In genomic region chr16:47460755-47461597, GRCh38 we compare ENCODE assay signal across 8 cellular contexts. TPM values are rescaled to one million over a fixed set of nuclear protein-coding genes. Genes with fewer than 3 reads are reported as not detected.
DNase-seq lines count a peak whose midpoint lies in the region; ATAC-seq, FAIRE-seq and TF ChIP-seq lines count a peak whose summit lies in the region.

Gene ITFG1 (minus strand): TSS chr16:47461063. CDS start chr16:47461045, 18 bp downstream.
Gene PHKB (plus strand): TSS chr16:47461331. CDS start chr16:47461351, 20 bp downstream.

- H3K4me2 ChIP-seq in OCI-LY1 (ENCODE audit: low read length): peak within 1 kb of the TSS; percentile 88
- peak within 1 kb of the TSS; percentile 97 for H3K4me2 ChIP-seq in endothelial cell of umbilical vein (ENCODE audit: insufficient read depth, low read length)

- H3K27me3 ChIP-seq in OCI-LY1 (ENCODE audit: insufficient read depth, low read length): no peaks in the 10 kb centered on the region
- no peaks in the 10 kb centered on the region for H3K27me3 ChIP-seq in endothelial cell of umbilical vein (ENCODE audit: control insufficient read depth in 2 of 2, insufficient read depth in 2 of 2, low read length in 2 of 2)

- H3K36me3 ChIP-seq in OCI-LY1 (ENCODE audit: insufficient read depth, low read length) (peaks cover 37% of the 10 kb centered on the region; the same call in 1 of the 2 replicates), endothelial cell of umbilical vein (ENCODE audit: control insufficient read depth in 2 of 2, extremely low read depth in 1 of 2, insufficient read depth in 2 of 2, low read length in 2 of 2) (no peaks in the 10 kb centered on the region)

- H3F3A ChIP-seq in OCI-LY1 (ENCODE audit: insufficient read depth, low read length): peaks cover 6% of the 10 kb centered on the region; the same call in 1 of the 2 replicates

- BruUV-seq in endothelial cell of umbilical vein (replicated peaks; lab: Mats Ljungman, UMichigan): no TSS peak

- POLR2A ChIA-PET in endothelial cell of umbilical vein (lab: Charles Lee): interaction anchor here (0.9 kb wide), 2 partner anchors 10 to 316 kb away, joined by 3 read pairs; no protein-coding TSS in a partner anchor

- no peaks in the 10 kb centered on the region for H3K9me1 ChIP-seq in endothelial cell of umbilical vein (replicated peaks; ENCODE audit: control insufficient read depth, extremely low read depth, insufficient read depth, low read length)

- H4K20me1 ChIP-seq in OCI-LY1 (ENCODE audit: insufficient read depth, low read length) (no peaks in the 10 kb centered on the region), endothelial cell of umbilical vein (replicated peaks; ENCODE audit: control insufficient read depth, extremely low read depth, insufficient read depth, low read length) (no peaks in the 10 kb centered on the region)

- H3K4me1 ChIP-seq in OCI-LY1 (ENCODE audit: insufficient read depth, low read length, severe bottlenecking): peaks cover 64% of the 10 kb centered on the region
- peaks cover 31% of the 10 kb centered on the region for H3K4me1 ChIP-seq in endothelial cell of umbilical vein (ENCODE audit: control insufficient read depth, extremely low read depth, insufficient read depth, low read length)

- peak within 1 kb of the TSS; percentile 96 for H3K27ac ChIP-seq in OCI-LY1 (ENCODE audit: low read depth, low read length, poor library complexity, severe bottlenecking)
- H3K27ac ChIP-seq in endothelial cell of umbilical vein (ENCODE audit: insufficient read depth, low read depth, low read length): peak within 1 kb of the TSS; percentile 99

- peak; percentile 59 for FAIRE-seq in endothelial cell of umbilical vein (lab: Jason Lieb, UNC)

- CTCF ChIA-PET in endothelial cell of umbilical vein (lab: Charles Lee): interaction anchor here (1.0 to 2.3 kb wide), 7 partner anchors 9 to 704 kb away, joined by 3 to 10 read pairs (median 7); partner anchors contain the start of gene NETO2

- H3K4me3 ChIP-seq in OCI-LY1 (ENCODE audit: low read depth, low read length, poor library complexity, severe bottlenecking): peak within 1 kb of the TSS; percentile 73
- H3K4me3 ChIP-seq in endothelial cell of umbilical vein (replicated peaks in 1 of 3; ENCODE audit: insufficient read depth in 1 of 3, low read depth in 1 of 3, low read length in 3 of 3): peak within 1 kb of the TSS; percentile 67 to 99 (median 77)

- H3K9me2 ChIP-seq in OCI-LY1 (ENCODE audit: low read depth, low read length): no peaks in the 10 kb centered on the region

- H3K79me2 ChIP-seq in OCI-LY1 (ENCODE audit: insufficient read depth, low read length): peaks cover 70% of the 10 kb centered on the region
- peaks cover 20% of the 10 kb centered on the region for H3K79me2 ChIP-seq in endothelial cell of umbilical vein (ENCODE audit: control insufficient read depth, insufficient read depth, low read length)

- DNase-seq in D341Med (ENCODE audit: low spot score) (peak; percentile 94), HT1080 (ENCODE audit: low read depth) (peak; percentile 92), activated T-cell treated with anti-CD3 and anti-CD28 coated beads for 1 hour (ENCODE audit: low read depth) (peak; percentile 93), endothelial cell of umbilical vein (ENCODE audit: low read depth, low spot score) (peak; percentile 90), midbrain (lab: John Stamatoyannopoulos, UW) (peak; percentile 90)
- DNase-seq in stimulated activated CD8-positive, alpha-beta memory T cell treated with anti-CD3 and anti-CD28 coated beads, Interleukin-15, amount 100 ng/mL, for 48 hours (ENCODE audit: low read depth in 2 of 2): peak; percentile 93 to 94

- intact Hi-C loops in endothelial cell of umbilical vein (cut with micrococcal nuclease): loop anchor here (1.0 to 10.0 kb wide), 6 partner anchors 181 to 696 kb away; partner anchors contain the start of genes ABCC12 and NETO2

- TF ChIP-seq CTCF in OCI-LY1 (IDR thresholded peaks at IDR 0.05; ENCODE audit: low read length) (no peak), endothelial cell of umbilical vein (IDR thresholded peaks at IDR 0.05; ENCODE audit: extremely low read depth in 1 of 2, insufficient read depth in 1 of 2, low read depth in 1 of 2, low read length in 2 of 2) (no peak)

- peak within 1 kb of the TSS; percentile 75 for H3K9ac ChIP-seq in OCI-LY1 (ENCODE audit: low read length)
- H3K9ac ChIP-seq in endothelial cell of umbilical vein (replicated peaks; ENCODE audit: extremely low read depth, insufficient read depth, low read length): peak within 1 kb of the TSS; percentile 97

- ATAC-seq in GM21367 (IDR thresholded peaks at IDR 0.05; ENCODE audit: unreplicated experiment): peak; percentile 59

- TF ChIP-seq POLR2A in endothelial cell of umbilical vein (IDR thresholded peaks at IDR 0.05; ENCODE audit: low read depth, low read length): peak; percentile 82

- no peaks in the 10 kb centered on the region for H3K9me3 ChIP-seq in OCI-LY1 (ENCODE audit: low read length)
- H3K9me3 ChIP-seq in endothelial cell of umbilical vein (replicated peaks; ENCODE audit: control insufficient read depth, insufficient read depth, low read length): no peaks in the 10 kb centered on the region

- dilution Hi-C loops in endothelial cell of umbilical vein (cut with MboI; ENCODE audit: extremely low pct_ligation_motif_present, low sequenced_read_pairs): no loop called here

- H2AFZ ChIP-seq in OCI-LY1 (ENCODE audit: low read length) (no peak within 1 kb of the TSS), endothelial cell of umbilical vein (ENCODE audit: low read depth, low read length) (peak within 1 kb of the TSS; percentile 94)

TF ChIP-seq in endothelial cell of umbilical vein, 7 proteins besides CTCF, POLR2A, EP300 and RAD21:
- no peak for TF ChIP-seq JUN (IDR thresholded peaks at IDR 0.05; ENCODE audit: borderline replicate concordance, insufficient read depth, insufficient read length, low read depth)
- no peak for TF ChIP-seq FOS (IDR thresholded peaks at IDR 0.05; ENCODE audit: borderline replicate concordance, insufficient read depth, low read length)
- TF ChIP-seq POLR2AphosphoS5 (IDR thresholded peaks at IDR 0.05; ENCODE audit: insufficient read depth, low read depth, low read length): peak; percentile 83

RNA-seq across cellular contexts. Expression of gene ITFG1, which starts in this region (rescaled TPM):
- total RNA-seq in HT1080 (2014; rRNA removed; shearing (Covaris generic)): 26.9 and 34.4 TPM in 2 replicates
- polyA plus RNA-seq in HT1080 (2015; cell fraction: cytosol; rRNA removed): 43.5 and 47.2 TPM in 2 replicates
- polyA plus RNA-seq in HT1080 (2015; cell fraction: nucleus; rRNA removed): 45.4 and 52.2 TPM in 2 replicates
- total RNA-seq in endothelial cell of umbilical vein: 38.0 and 44.2 TPM in 2 replicates
- 31.6 and 32.1 TPM in 2 replicates for polyA plus RNA-seq in endothelial cell of umbilical vein
- polyA plus RNA-seq in endothelial cell of umbilical vein (2011; cell fraction: cytosol; rRNA removed): 37.1 and 48.7 TPM in 2 replicates
- 24.4 and 28.7 TPM in 2 replicates for polyA plus RNA-seq in endothelial cell of umbilical vein (2011; cell fraction: nucleus; rRNA removed)
- polyA plus RNA-seq in endothelial cell of umbilical vein (2012): 46.7 and 51.9 TPM in 2 replicates
- polyA minus RNA-seq in endothelial cell of umbilical vein: 21.8 and 39.6 TPM in 2 replicates
- 12.7 TPM for polyA minus RNA-seq in endothelial cell of umbilical vein (2011; cell fraction: cytosol; rRNA and poly(A)+ RNA removed)
- polyA minus RNA-seq in endothelial cell of umbilical vein (2011; cell fraction: nucleus; rRNA and poly(A)+ RNA removed): 56.3 and 75.2 TPM in 2 replicates

RNA-seq across cellular contexts. Expression of gene PHKB, which starts in this region (rescaled TPM):
- 24.0 and 35.5 TPM in 2 replicates for total RNA-seq in HT1080 (2014; rRNA removed; shearing (Covaris generic))
- polyA plus RNA-seq in HT1080 (2015; cell fraction: cytosol; rRNA removed): 28.3 and 35.0 TPM in 2 replicates
- 53.6 and 54.9 TPM in 2 replicates for polyA plus RNA-seq in HT1080 (2015; cell fraction: nucleus; rRNA removed)
- 60.9 and 61.0 TPM in 2 replicates for total RNA-seq in endothelial cell of umbilical vein
- polyA plus RNA-seq in endothelial cell of umbilical vein: 23.4 and 30.1 TPM in 2 replicates
- polyA plus RNA-seq in endothelial cell of umbilical vein (2011; cell fraction: cytosol; rRNA removed): 28.7 and 28.9 TPM in 2 replicates
- 93.7 and 111 TPM in 2 replicates for polyA plus RNA-seq in endothelial cell of umbilical vein (2011; cell fraction: nucleus; rRNA removed)
- 29.6 and 30.7 TPM in 2 replicates for polyA plus RNA-seq in endothelial cell of umbilical vein (2012)
- 92.2 and 112 TPM in 2 replicates for polyA minus RNA-seq in endothelial cell of umbilical vein
- 26.2 TPM for polyA minus RNA-seq in endothelial cell of umbilical vein (2011; cell fraction: cytosol; rRNA and poly(A)+ RNA removed)
- polyA minus RNA-seq in endothelial cell of umbilical vein (2011; cell fraction: nucleus; rRNA and poly(A)+ RNA removed): 169 and 223 TPM in 2 replicates

Comparison
In these comparisons a context has a peak if more than half of its experiments do, and no peak if none do; other contexts are left out.
1. Peak in every context shown above with its lines: DNase-seq, ATAC-seq, H3K4me3 ChIP-seq and H3K27ac ChIP-seq.